Comparison of ENCODE assay signal across 8 cellular contexts in genomic region chr7:157273208-157274202, GRCh38.
A peak's percentile ranks its signal among the peaks of the same experiment; 100 is the strongest.
DNase-seq lines count a peak whose midpoint lies in the region; ATAC-seq and TF ChIP-seq lines count a peak whose summit lies in the region.

No MANE protein-coding gene starts in this region.

- H3K9me3 Mint-ChIP-seq in activated naive CD8-positive, alpha-beta T cell treated with anti-CD3 and anti-CD28 coated beads for 36 hours, result no peaks in the 10 kb centered on the region

- H3K4me1 Mint-ChIP-seq in activated naive CD8-positive, alpha-beta T cell treated with anti-CD3 and anti-CD28 coated beads for 36 hours, result peaks cover 16% of the 10 kb centered on the region

- H4K20me1 ChIP-seq in DOHH2 (ENCODE audit: control insufficient read depth, insufficient read depth, low read depth, low read length), result 0 out of 2 replicates have a peak, but pooled peaks cover 6% of the 10 kb centered on the region

- H3K27me3 Mint-ChIP-seq in activated naive CD8-positive, alpha-beta T cell treated with anti-CD3 and anti-CD28 coated beads for 36 hours, result peaks cover 12% of the 10 kb centered on the region

- H3K36me3 ChIP-seq in DOHH2 (ENCODE audit: control insufficient read depth, low read length) (peaks cover 11% of the 10 kb centered on the region; the same call in 1 of the 2 replicates), cardiac muscle cell (peaks cover 7% of the 10 kb centered on the region), vagina (peaks cover 3 to 12% of the 10 kb centered on the region in 2 donors)

- peak; percentile 99 for TF ChIP-seq CTCF in DOHH2 (IDR thresholded peaks at IDR 0.05; ENCODE audit: low read depth, low read length, poor library complexity, severe bottlenecking)
- peak; percentile 95 for TF ChIP-seq CTCF in cardiac muscle cell (IDR thresholded peaks at IDR 0.05; ENCODE audit: low read depth, low read length)
- TF ChIP-seq CTCF in vagina (IDR thresholded peaks at IDR 0.05), result peak; percentile 89 to 98 (median 97)

- no peak overlapping the region for H3K4me3 Mint-ChIP-seq in activated naive CD8-positive, alpha-beta T cell treated with anti-CD3 and anti-CD28 coated beads for 36 hours

- H3K9me3 ChIP-seq in DOHH2 (ENCODE audit: control insufficient read depth, insufficient read depth, low read length) (no peaks in the 10 kb centered on the region), cardiac muscle cell (ENCODE audit: low read depth) (no peaks in the 10 kb centered on the region), vagina (no peaks in the 10 kb centered on the region)

- TF ChIP-seq POLR2A in vagina (IDR thresholded peaks at IDR 0.05), result no peak

- H3F3A ChIP-seq in DOHH2 (ENCODE audit: control insufficient read depth, insufficient read depth), result 0 out of 2 replicates have a peak, but pooled peaks cover 3% of the 10 kb centered on the region

- H3K27ac ChIP-seq in DOHH2 (ENCODE audit: low read depth, low read length) (no peak overlapping the region), cardiac muscle cell (no peak overlapping the region), vagina (no peak overlapping the region)

- DNase-seq in KG1 (lab: John Stamatoyannopoulos, UW) (peak; percentile 46), SK-N-DZ (ENCODE audit: low spot score) (peak; percentile 71), cardiac muscle cell (ENCODE audit: low read depth in 1 of 2, low spot score in 1 of 2) (peak; percentile 80 to 85), pulmonary artery endothelial cell (ENCODE audit: low read depth, low spot score) (peak; percentile 11), vagina (ENCODE audit: extremely low spot score in 2 of 2) (no peak)
- DNase-seq in activated naive CD8-positive, alpha-beta T cell treated with anti-CD3 and anti-CD28 coated beads for 36 hours, result peak; percentile 68

- peak overlapping the region; percentile 17; the same call in 1 of the 2 replicates for H3K4me2 ChIP-seq in DOHH2 (ENCODE audit: low read length)

- H3K4me1 ChIP-seq in DOHH2 (ENCODE audit: control insufficient read depth, low read length) (peaks cover 5% of the 10 kb centered on the region; the same call in 1 of the 2 replicates), cardiac muscle cell (ENCODE audit: low read depth) (no peaks in the 10 kb centered on the region), vagina (peaks cover 30% of the 10 kb centered on the region)

- peaks cover 3% of the 10 kb centered on the region for H3K36me3 Mint-ChIP-seq in activated naive CD8-positive, alpha-beta T cell treated with anti-CD3 and anti-CD28 coated beads for 36 hours

- no peak overlapping the region for H3K4me3 ChIP-seq in DOHH2 (ENCODE audit: low read length)
- no peak overlapping the region for H3K4me3 ChIP-seq in cardiac muscle cell
- H3K4me3 ChIP-seq in vagina, result no peak overlapping the region

- no peaks in the 10 kb centered on the region for H3K79me2 ChIP-seq in DOHH2 (ENCODE audit: control insufficient read depth, low read length)

- peak; percentile 71 for ATAC-seq in GM21619 (IDR thresholded peaks at IDR 0.05; ENCODE audit: unreplicated experiment)

- intact Hi-C loops in vagina (cut with DNase I), result loop anchor here (10.0 kb wide), 1 partner anchor 309 kb away; no protein-coding TSS in a partner anchor

- no peak overlapping the region for H3K27ac Mint-ChIP-seq in activated naive CD8-positive, alpha-beta T cell treated with anti-CD3 and anti-CD28 coated beads for 36 hours

- H3K27me3 ChIP-seq in DOHH2 (ENCODE audit: control insufficient read depth, low read length), result no peaks in the 10 kb centered on the region
- no peaks in the 10 kb centered on the region for H3K27me3 ChIP-seq in cardiac muscle cell
- H3K27me3 ChIP-seq in vagina, result no peaks in the 10 kb centered on the region

- no peaks in the 10 kb centered on the region for H3K9me2 ChIP-seq in DOHH2 (replicated peaks; ENCODE audit: control insufficient read depth, low read length)

Comparison
In these comparisons a context has a peak if more than half of its experiments do, and no peak if none do; other contexts are left out.
1. DNase-seq: peak in KG1 (single experiment), SK-N-DZ (single experiment), activated naive CD8-positive, alpha-beta T cell treated with anti-CD3 and anti-CD28 coated beads for 36 hours (single experiment), cardiac muscle cell (2 of 2) and pulmonary artery endothelial cell (single experiment); none in vagina (0 of 2).
2. Peak in every context shown above with its lines, with median percentiles within 50 percentile points of each other: CTCF ChIP-seq.